8 cellular contexts compared by ENCODE assay signal in the genomic region with DNA sequence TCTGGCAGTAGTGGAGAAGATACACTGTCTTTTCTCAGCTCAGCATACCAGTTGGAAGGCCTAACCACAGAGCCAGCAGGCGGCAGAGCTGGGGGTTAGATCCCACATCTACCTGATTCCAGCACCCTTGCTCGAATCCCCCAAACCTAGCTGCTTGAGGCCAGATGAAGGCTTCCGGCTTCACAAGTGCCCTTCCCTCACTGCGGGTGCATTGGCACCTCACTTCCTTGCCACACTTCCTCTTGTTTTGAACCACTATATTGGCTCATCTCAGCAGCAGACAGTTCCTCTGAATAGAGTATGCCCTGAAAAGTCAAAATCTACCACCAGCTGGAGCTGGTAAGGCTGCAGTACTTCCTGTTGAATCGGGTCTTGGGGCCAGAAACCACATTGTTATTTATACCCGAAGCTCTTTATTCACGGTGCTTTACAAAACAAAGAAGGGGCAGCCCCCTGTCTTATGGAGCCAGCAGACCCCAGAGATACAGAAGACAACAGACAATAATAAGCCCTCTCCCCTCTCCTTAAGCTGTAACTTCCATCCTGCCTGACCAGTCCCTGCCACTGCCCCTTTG.
DNase-seq lines count a peak whose midpoint lies in the region; ATAC-seq, FAIRE-seq and TF ChIP-seq lines count a peak whose summit lies in the region.

No MANE protein-coding gene starts in this region.

- H3K27ac ChIP-seq in liver (ENCODE audit: low read depth in 1 of 2, low read length in 2 of 2): peak overlapping the region; percentile 48 to 58
- no peak overlapping the region for H3K27ac ChIP-seq in HepG2 (ENCODE audit: extremely low read length, insufficient read depth, low read length)
- peak overlapping the region; percentile 81 for H3K27ac ChIP-seq in HL-60 (replicated peaks)
- peak overlapping the region in 1 of 4 donors; percentile 17 for H3K27ac ChIP-seq in gastroesophageal sphincter

- peak; percentile 4 to 26 for TF ChIP-seq RAD21 in liver (IDR thresholded peaks at IDR 0.05)
- TF ChIP-seq RAD21 in HepG2 (CRISPR knock-in tag; IDR thresholded peaks at IDR 0.05): no peak

- DNase-seq in HepG2 (ENCODE audit: low spot score) (no peak), HL-60 (ENCODE audit: low read depth in 1 of 2, low spot score in 1 of 2) (peak; percentile 95 to 97), amniotic stem cell (lab: John Stamatoyannopoulos, UW) (no peak)
- DNase-seq in activated CD4-positive, alpha-beta T cell treated with anti-CD3 and anti-CD28 coated beads, Interleukin-2, amount 50 U/mL, for 48 hours: peak; percentile 49 to 60
- DNase-seq in stimulated activated CD4-positive, alpha-beta T cell treated with anti-CD3 and anti-CD28 coated beads, Interleukin-1b, Interleukin-23, amount 100 ng/mL, for 48 hours: peak; percentile 71

- H3K79me2 ChIP-seq in HepG2 (ENCODE audit: insufficient read depth, low read length): no peaks in the 10 kb centered on the region

- TF ChIP-seq EP300 in HepG2 (IDR thresholded peaks at IDR 0.05; ENCODE audit: low read depth in 2 of 2, low read length in 2 of 2): no peak
- no peak for TF ChIP-seq EP300 in HepG2 (CRISPR knock-in tag; IDR thresholded peaks at IDR 0.05; ENCODE audit: borderline replicate concordance)
- no peak for TF ChIP-seq EP300 in gastroesophageal sphincter (IDR thresholded peaks at IDR 0.05)

- no peak overlapping the region for H3K4me2 ChIP-seq in HepG2 (ENCODE audit: low read depth, low read length)

- H2AFZ ChIP-seq in HepG2 (ENCODE audit: low read length): no peak overlapping the region

- no peak for FAIRE-seq in HepG2 (lab: Jason Lieb, UNC)

- intact Hi-C loops in HepG2 (cut with micrococcal nuclease; ENCODE audit: unreplicated experiment): no loop called here

- H4K20me1 ChIP-seq in HepG2 (ENCODE audit: insufficient read depth, low read length): no peaks in the 10 kb centered on the region

- WGBS in liver: 67% methylated on average over 7 of the region's 7 CpGs
- WGBS in HepG2 (ENCODE audit: low lambda C conversion rate): 36% methylated on average over 5 of the region's 7 CpGs
- WGBS in gastroesophageal sphincter (ENCODE audit: low coverage in 1 of 2), 2 donors: 52 to 65% methylated on average over 4 to 5 of the region's 7 CpGs

- no peaks in the 10 kb centered on the region for H3K27me3 ChIP-seq in liver (ENCODE audit: control insufficient read depth in 4 of 4, insufficient read depth in 4 of 4, low read length in 3 of 4)
- H3K27me3 ChIP-seq in HepG2 (ENCODE audit: control insufficient read depth in 1 of 2, insufficient read depth in 2 of 2, low read length in 2 of 2): peaks cover 1 to 26% of the 10 kb centered on the region in 2 experiments; a peak in 3 of 5 replicates
- no peaks in the 10 kb centered on the region for H3K27me3 ChIP-seq in HL-60 (ENCODE audit: insufficient read depth, poor library complexity, severe bottlenecking)
- H3K27me3 ChIP-seq in gastroesophageal sphincter: no peaks in the 10 kb centered on the region

- TF ChIP-seq POLR2A in HepG2 (IDR thresholded peaks at IDR 0.05; ENCODE audit: insufficient read depth in 1 of 2, low read depth in 2 of 2, low read length in 2 of 2) (no peak), gastroesophageal sphincter (IDR thresholded peaks at IDR 0.05) (no peak)

- H3K9me3 ChIP-seq in liver (ENCODE audit: control insufficient read depth in 4 of 4, low read length in 3 of 4) (no peaks in the 10 kb centered on the region), HepG2 (ENCODE audit: low read length) (no peaks in the 10 kb centered on the region), gastroesophageal sphincter (no peaks in the 10 kb centered on the region)

- TF ChIP-seq CTCF in liver (IDR thresholded peaks at IDR 0.05; ENCODE audit: low read depth, low read length, missing input control): no peak
- TF ChIP-seq CTCF in HepG2 (CRISPR knock-in tag; IDR thresholded peaks at IDR 0.05): no peak
- no peak for TF ChIP-seq CTCF in HL-60 (IDR thresholded peaks at IDR 0.05; ENCODE audit: insufficient read depth, low read length)
- TF ChIP-seq CTCF in gastroesophageal sphincter (IDR thresholded peaks at IDR 0.05): no peak

- no TSS peak for BruUV-seq in HepG2 (replicated peaks; lab: Mats Ljungman, UMichigan)

- CTCF ChIA-PET in HepG2 (lab: Yijun Ruan, JAX; ENCODE audit: low intra/inter-chr PET ratio, low total read pairs): no interaction called here

- POLR2A ChIA-PET in HepG2 (lab: Yijun Ruan, JAX): no interaction called here

- H3K36me3 ChIP-seq in liver (ENCODE audit: control insufficient read depth in 4 of 4, insufficient read depth in 3 of 4, low read depth in 1 of 4, low read length in 3 of 4) (no peaks in the 10 kb centered on the region), HepG2 (replicated peaks in 1 of 2; ENCODE audit: control insufficient read depth in 1 of 2, insufficient read depth in 2 of 2, low read length in 2 of 2) (no peaks in the 10 kb centered on the region), gastroesophageal sphincter (no peaks in the 10 kb centered on the region)

- H3K4me1 ChIP-seq in liver (ENCODE audit: control insufficient read depth in 4 of 4, insufficient read depth in 4 of 4, low read length in 3 of 4) (peaks cover 3 to 10% (median 5%) of the 10 kb centered on the region in 4 donors), HepG2 (ENCODE audit: insufficient read depth, low read length) (peaks cover 24% of the 10 kb centered on the region), gastroesophageal sphincter (no peaks in the 10 kb centered on the region)

- ATAC-seq in HepG2 (no peak), gastroesophageal sphincter (peak; percentile 73), HG02840 (IDR thresholded peaks at IDR 0.05; ENCODE audit: low FRiP score, unreplicated experiment) (no peak)

- H3K9ac ChIP-seq in liver (ENCODE audit: low read depth in 1 of 2, low read length in 2 of 2) (no peak overlapping the region), HepG2 (ENCODE audit: insufficient read depth, low read depth, low read length) (no peak overlapping the region)

- in situ Hi-C loops in HepG2 (cut with HindIII; ENCODE audit: extremely low pct_ligation_motif_present, low pct_unique_long_range_greater_than_20kb): no loop called here

- H3K4me3 ChIP-seq in liver (ENCODE audit: low read depth in 1 of 3, low read length in 3 of 3) (no peak overlapping the region), HepG2 (replicated peaks in 1 of 3; ENCODE audit: insufficient read depth in 1 of 3, low read depth in 2 of 3, low read length in 3 of 3) (no peak overlapping the region), HL-60 (replicated peaks; ENCODE audit: insufficient read depth, low read length) (no peak overlapping the region), gastroesophageal sphincter (no peak overlapping the region)

TF ChIP-seq in liver, 16 proteins besides CTCF, POLR2A, EP300 and RAD21:
- TF ChIP-seq NR2F2 (IDR thresholded peaks at IDR 0.05) (no peak), YY1 (IDR thresholded peaks at IDR 0.05) (no peak), HNF4A (conservative IDR thresholded peaks at IDR 0.05) (no peak), RXRA (IDR thresholded peaks at IDR 0.05) (no peak), SP1 (IDR thresholded peaks at IDR 0.05) (no peak)
- TF ChIP-seq, protein P1, sequence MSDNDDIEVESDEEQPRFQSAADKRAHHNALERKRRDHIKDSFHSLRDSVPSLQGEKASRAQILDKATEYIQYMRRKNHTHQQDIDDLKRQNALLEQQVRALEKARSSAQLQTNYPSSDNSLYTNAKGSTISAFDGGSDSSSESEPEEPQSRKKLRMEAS (IDR thresholded peaks at IDR 0.05): peak; percentile 51

TF ChIP-seq in HepG2, 621 proteins besides CTCF, POLR2A, EP300 and RAD21:
- TF ChIP-seq XBP1 (CRISPR knock-in tag; IDR thresholded peaks at IDR 0.05): no peak
- no peak for TF ChIP-seq ETV6 (CRISPR knock-in tag; conservative IDR thresholded peaks at IDR 0.05)
- TF ChIP-seq, protein P2, sequence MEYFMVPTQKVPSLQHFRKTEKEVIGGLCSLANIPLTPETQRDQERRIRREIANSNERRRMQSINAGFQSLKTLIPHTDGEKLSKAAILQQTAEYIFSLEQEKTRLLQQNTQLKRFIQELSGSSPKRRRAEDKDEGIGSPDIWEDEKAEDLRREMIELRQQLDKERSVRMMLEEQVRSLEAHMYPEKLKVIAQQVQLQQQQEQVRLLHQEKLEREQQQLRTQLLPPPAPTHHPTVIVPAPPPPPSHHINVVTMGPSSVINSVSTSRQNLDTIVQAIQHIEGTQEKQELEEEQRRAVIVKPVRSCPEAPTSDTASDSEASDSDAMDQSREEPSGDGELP (IDR thresholded peaks at IDR 0.05; ENCODE audit: borderline replicate concordance, low read depth): no peak
- TF ChIP-seq GATAD1 (CRISPR knock-in tag; IDR thresholded peaks at IDR 0.05): no peak
- TF ChIP-seq, protein P3, sequence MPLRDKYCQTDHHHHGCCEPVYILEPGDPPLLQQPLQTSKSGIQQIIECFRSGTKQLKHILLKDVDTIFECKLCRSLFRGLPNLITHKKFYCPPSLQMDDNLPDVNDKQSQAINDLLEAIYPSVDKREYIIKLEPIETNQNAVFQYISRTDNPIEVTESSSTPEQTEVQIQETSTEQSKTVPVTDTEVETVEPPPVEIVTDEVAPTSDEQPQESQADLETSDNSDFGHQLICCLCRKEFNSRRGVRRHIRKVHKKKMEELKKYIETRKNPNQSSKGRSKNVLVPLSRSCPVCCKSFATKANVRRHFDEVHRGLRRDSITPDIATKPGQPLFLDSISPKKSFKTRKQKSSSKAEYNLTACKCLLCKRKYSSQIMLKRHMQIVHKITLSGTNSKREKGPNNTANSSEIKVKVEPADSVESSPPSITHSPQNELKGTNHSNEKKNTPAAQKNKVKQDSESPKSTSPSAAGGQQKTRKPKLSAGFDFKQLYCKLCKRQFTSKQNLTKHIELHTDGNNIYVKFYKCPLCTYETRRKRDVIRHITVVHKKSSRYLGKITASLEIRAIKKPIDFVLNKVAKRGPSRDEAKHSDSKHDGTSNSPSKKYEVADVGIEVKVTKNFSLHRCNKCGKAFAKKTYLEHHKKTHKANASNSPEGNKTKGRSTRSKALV (CRISPR knock-in tag; IDR thresholded peaks at IDR 0.05): no peak

Comparison
In these comparisons a context has a peak if more than half of its experiments do, and no peak if none do; other contexts are left out.
1. DNase-seq: peak in HL-60 (2 of 2), activated CD4-positive, alpha-beta T cell treated with anti-CD3 and anti-CD28 coated beads, Interleukin-2, amount 50 U/mL, for 48 hours (2 of 2) and stimulated activated CD4-positive, alpha-beta T cell treated with anti-CD3 and anti-CD28 coated beads, Interleukin-1b, Interleukin-23, amount 100 ng/mL, for 48 hours (single experiment); none in HepG2 (single experiment) and amniotic stem cell (single experiment).